In the genomic region with DNA sequence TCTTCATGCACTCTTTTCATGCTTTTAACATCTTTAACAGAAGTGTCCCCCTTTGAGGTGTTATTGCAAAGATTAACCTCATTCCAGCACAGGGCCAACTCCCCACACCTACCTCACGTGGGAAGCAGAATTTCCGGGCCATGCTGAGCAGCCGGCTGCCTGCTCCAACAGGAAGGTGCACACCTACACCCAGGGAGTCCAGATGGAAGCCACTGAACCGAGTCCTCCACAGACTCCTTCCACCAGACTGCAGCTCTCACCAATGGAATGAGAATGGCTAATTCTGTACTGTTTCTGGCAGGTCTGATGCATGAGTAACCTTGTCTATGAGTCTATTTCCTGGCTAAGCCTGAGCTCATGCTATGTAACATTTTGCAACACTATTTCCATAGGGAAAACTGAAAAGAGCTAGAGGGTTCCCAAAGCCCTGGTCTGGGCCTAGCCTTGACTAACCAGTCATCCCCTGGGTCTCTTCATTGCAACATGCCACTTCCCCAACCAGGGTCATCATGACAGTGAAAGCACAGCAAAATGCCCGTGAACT, we compare ENCODE assay signal across 8 cellular contexts. TPM values are rescaled to one million over a fixed set of nuclear protein-coding genes. Genes with fewer than 3 reads are reported as not detected.
DNase-seq lines count a peak whose midpoint lies in the region; ATAC-seq, FAIRE-seq and TF ChIP-seq lines count a peak whose summit lies in the region.

No MANE protein-coding gene starts in this region.

- no peaks in the 10 kb centered on the region for H3K79me2 ChIP-seq in fibroblast of lung (ENCODE audit: control insufficient read depth, insufficient read depth, low read length)

- no peaks in the 10 kb centered on the region for H3K9me3 ChIP-seq in fibroblast of lung (ENCODE audit: control insufficient read depth, insufficient read depth, low read depth, low read length)

- H3K9ac ChIP-seq in fibroblast of lung (ENCODE audit: insufficient read depth, low read length), result peak overlapping the region; percentile 62

- TF ChIP-seq CTCF in fibroblast of lung (conservative IDR thresholded peaks at IDR 0.05 in 1 of 2, IDR thresholded peaks at IDR 0.05 in 1 of 2; ENCODE audit: low read depth in 1 of 2, low read length in 2 of 2), result no peak

- H3K36me3 ChIP-seq in fibroblast of lung (ENCODE audit: control insufficient read depth, insufficient read depth, low read length), result peaks cover 27% of the 10 kb centered on the region

- peak; percentile 98 for FAIRE-seq in RCC 7860 (lab: Jason Lieb, UNC)

- H3K4me2 ChIP-seq in fibroblast of lung (ENCODE audit: extremely low read depth, insufficient read depth, low read length), result peak overlapping the region; percentile 73

- peaks cover 26% of the 10 kb centered on the region for H3K4me1 ChIP-seq in fibroblast of lung (ENCODE audit: control insufficient read depth, extremely low read depth, insufficient read depth, low read length)

- no peak overlapping the region for H2AFZ ChIP-seq in fibroblast of lung (ENCODE audit: low read length)

- H3K4me3 ChIP-seq in fibroblast of lung (replicated peaks in 1 of 4; ENCODE audit: control extremely low read depth in 1 of 4, insufficient read depth in 1 of 4, low read depth in 3 of 4, low read length in 4 of 4), result peak overlapping the region in 2 of 4 experiments; percentile 18 to 29

- DNase-seq in EL (peak; percentile 95), RCC 7860 (ENCODE audit: low spot score) (peak; percentile 98), fibroblast of lung (ENCODE audit: low read depth in 2 of 2) (peak; percentile 97 to 98), renal cortical epithelial cell (ENCODE audit: low read depth) (peak; percentile 97), germinal center (ENCODE audit: low spot score) (no peak), NCI-H2107 treated with DMSO at 0.1 percent for 48 hours (lab: John Stamatoyannopoulos, UW; ENCODE audit: unreplicated experiment) (no peak)

- ATAC-seq in GM18520 (IDR thresholded peaks at IDR 0.05; ENCODE audit: unreplicated experiment) (no peak), HG03095 (IDR thresholded peaks at IDR 0.05; ENCODE audit: unreplicated experiment) (no peak)

- no peaks in the 10 kb centered on the region for H3K27me3 ChIP-seq in fibroblast of lung (ENCODE audit: control insufficient read depth, insufficient read depth, low read length)

- peak overlapping the region; percentile 92 for H3K27ac ChIP-seq in fibroblast of lung (ENCODE audit: insufficient read depth, low read length)

- no peaks in the 10 kb centered on the region for H4K20me1 ChIP-seq in fibroblast of lung (ENCODE audit: control insufficient read depth, extremely low read depth, insufficient read depth, low read length)

RNA-seq across cellular contexts. Expression of gene ERFE, which starts 11.0 kb away (rescaled TPM):
- total RNA-seq in fibroblast of lung (1.3 and 1.5 TPM in 2 replicates), renal cortical epithelial cell (10.4 and 13.9 TPM in 2 replicates)
- 1.1 and 8.3 TPM in 2 replicates for polyA plus RNA-seq in fibroblast of lung
- 2.0 and 12.6 TPM in 2 replicates for polyA plus RNA-seq in fibroblast of lung (2012)
- 7.5 TPM in 1 of 2 replicates, not detected in the other for polyA minus RNA-seq in fibroblast of lung (ENCODE audit: low replicate concordance)

RNA-seq across cellular contexts. Expression of gene KLHL30, which starts 31.3 kb away (rescaled TPM):
- total RNA-seq in fibroblast of lung (0.26 and 1.2 TPM in 2 replicates), renal cortical epithelial cell (0.40 and 0.87 TPM in 2 replicates)
- polyA plus RNA-seq in fibroblast of lung, result 0.02 and 1.6 TPM in 2 replicates
- 0.09 and 3.8 TPM in 2 replicates for polyA plus RNA-seq in fibroblast of lung (2012)
- polyA minus RNA-seq in fibroblast of lung (ENCODE audit: low replicate concordance), result 1.4 TPM in 1 of 2 replicates, not detected in the other

RNA-seq across cellular contexts. Expression of gene ILKAP, which starts 33.7 kb away (rescaled TPM):
- total RNA-seq in fibroblast of lung, result 24.9 and 27.9 TPM in 2 replicates
- polyA plus RNA-seq in fibroblast of lung, result 31.3 and 34.6 TPM in 2 replicates
- 22.2 and 32.0 TPM in 2 replicates for polyA plus RNA-seq in fibroblast of lung (2012)
- polyA minus RNA-seq in fibroblast of lung (ENCODE audit: low replicate concordance), result 2.5 and 15.7 TPM in 2 replicates
- 11.8 and 20.7 TPM in 2 replicates for total RNA-seq in renal cortical epithelial cell

Comparison
In these comparisons a context has a peak if more than half of its experiments do, and no peak if none do; other contexts are left out.
1. DNase-seq: peak in EL (single experiment), RCC 7860 (single experiment), fibroblast of lung (2 of 2) and renal cortical epithelial cell (single experiment); none in germinal center (single experiment) and NCI-H2107 treated with DMSO at 0.1 percent for 48 hours (single experiment).